In genomic region chr7:82241371-82241770, GRCh38 we compare ENCODE assay signal across 18 cellular contexts.
"Had no signal": no experiment of that assay in that cellular context is flagged by ENCODE, and none has a peak within 500 bp of the region (broad histone marks: within the 10 kb centered on the region; RNA-seq: fewer than 3 reads in every experiment).

No MANE protein-coding gene starts in this region.

- H3K27ac ChIP-seq: esophagus muscularis mucosa, gastroesophageal sphincter, heart right ventricle, prostate gland, right atrium auricular region, tibial artery had no signal

- DNase-seq: activated CD4-positive, alpha-beta T cell treated with anti-CD3 and anti-CD28 coated beads for 36 hours; activated CD4-positive, alpha-beta T cell treated with anti-CD3 and anti-CD28 coated beads, Interleukin-2, amount 50 U/mL, for 48 hours; activated gamma-delta T cell treated with Interleukin-2 at 50 U/mL for 16 hours; effector CD4-positive, alpha-beta T cell; heart right ventricle; immature natural killer cell; kidney glomerular epithelial cell; left ventricle myocardium superior; mucosa of descending colon; naive B cell; stimulated activated CD4-positive, alpha-beta T cell treated with anti-CD3 and anti-CD28 coated beads, Interleukin-2, amount 100 ng/mL, for 24 hours; stimulated activated naive CD8-positive, alpha-beta T cell treated with anti-CD3 and anti-CD28 coated beads, Interleukin-15, Interleukin-2, amounts not matched to agents 100 U/mL and 50 U/mL, for 24 hours; substantia nigra; tibial artery had no signal

- H3K4me3 ChIP-seq: esophagus muscularis mucosa, gastroesophageal sphincter, heart right ventricle, mucosa of descending colon, prostate gland, right atrium auricular region, tibial artery had no signal

- H3K36me3 ChIP-seq: esophagus muscularis mucosa, gastroesophageal sphincter, heart right ventricle, prostate gland, right atrium auricular region, tibial artery had no signal

- H3K4me1 ChIP-seq: gastroesophageal sphincter, prostate gland, right atrium auricular region, tibial artery had no signal

- H3K9me3 ChIP-seq: esophagus muscularis mucosa, gastroesophageal sphincter, heart right ventricle, mucosa of descending colon, prostate gland, right atrium auricular region, tibial artery had no signal

- H3K27me3 ChIP-seq: esophagus muscularis mucosa, gastroesophageal sphincter, heart right ventricle, right atrium auricular region, tibial artery had no signal
